In genomic region chr14:103739466-103739792, GRCh38 we compare ENCODE assay signal across 18 cellular contexts. TPM values are rescaled to one million over a fixed set of nuclear protein-coding genes. Genes with fewer than 3 reads are reported as not detected.
DNase-seq lines count a peak whose midpoint lies in the region; ATAC-seq and TF ChIP-seq lines count a peak whose summit lies in the region.
"Had no signal": no experiment of that assay in that cellular context is flagged by ENCODE, and none has a peak within 500 bp of the region (broad histone marks: within the 10 kb centered on the region; RNA-seq: fewer than 3 reads in every experiment).

No MANE protein-coding gene starts in this region.

- H3K4me1 ChIP-seq in cardiac muscle cell (ENCODE audit: low read depth) (no peaks in the 10 kb centered on the region), right cardiac atrium (ENCODE audit: control insufficient read depth, insufficient read depth, low read length) (peaks cover 3% of the 10 kb centered on the region), neuronal stem cell (ENCODE audit: control insufficient read depth in 2 of 2, insufficient read depth in 1 of 2, low read depth in 1 of 2, low read length in 2 of 2) (peaks cover 0 to 2% of the 10 kb centered on the region in 2 donors)
- H3K4me1 ChIP-seq: A549 had no signal

- WGBS in right cardiac atrium, result 88% methylated on average over 6 of the region's 6 CpGs
- no CpG with 5 or more reads among the region's 6 CpGs for WGBS in neuronal stem cell (ENCODE audit: extremely low coverage in 2 of 2, insufficient read length in 2 of 2, insufficient replicate concordance in 1 of 2), 2 donors

- H3K4me3 ChIP-seq in cardiac muscle cell (no peak overlapping the region), right cardiac atrium (ENCODE audit: low read length) (no peak overlapping the region), dorsolateral prefrontal cortex (peak overlapping the region in 1 of 59 donors; percentile 11), neuronal stem cell (ENCODE audit: low read length in 2 of 2) (no peak overlapping the region)
- H3K4me3 ChIP-seq: A549, K562 had no signal

- H3K27ac ChIP-seq in cardiac muscle cell (peak overlapping the region; percentile 27), right cardiac atrium (ENCODE audit: low read length) (no peak overlapping the region), dorsolateral prefrontal cortex (peak overlapping the region in 52 of 59 donors; percentile 6 to 91 (median 66)), neuronal stem cell (replicated peaks; ENCODE audit: low read length) (no peak overlapping the region)
- H3K27ac ChIP-seq: A549 had no signal

- peak overlapping the region; percentile 14 for H2BK5ac ChIP-seq in neuronal stem cell (ENCODE audit: low read length)

- H3K23ac ChIP-seq in neuronal stem cell (ENCODE audit: low read depth, low read length, poor library complexity), result no peak overlapping the region

- no peak for DNase-seq in cardiac muscle cell (ENCODE audit: low read depth in 1 of 2, low spot score in 1 of 2)
- no peak for DNase-seq in right cardiac atrium
- DNase-seq in dorsolateral prefrontal cortex, result no peak
- DNase-seq in neuronal stem cell (ENCODE audit: low spot score), result no peak
- no peak for DNase-seq in cerebellum (ENCODE audit: low spot score)
- DNase-seq in T-helper 2 cell treated with Interferon-gamma antibody and Interleukin-4, amounts not matched to agents 5 μg/mL and 100 μg/mL, for 36 hours (ENCODE audit: low spot score), result no peak
- DNase-seq: CD4-positive, alpha-beta T cell; DMS153; GF-D8; GOT3; NCI-H1105 treated with DMSO at 0.1 percent for 48 hours; NCI-H1694; NCI-H2081 treated with DMSO at 0.1 percent for 48 hours; NCI-H774 had no signal

- ATAC-seq in right cardiac atrium, result no peak
- no peak for ATAC-seq in GM18907 (IDR thresholded peaks at IDR 0.05; ENCODE audit: unreplicated experiment)
- ATAC-seq: A549, K562, Right ventricle myocardium inferior had no signal

- H2AK5ac ChIP-seq in neuronal stem cell (ENCODE audit: low read depth, low read length), result no peak overlapping the region

- no peak overlapping the region for H2BK12ac ChIP-seq in neuronal stem cell (ENCODE audit: low read length)

- peaks cover 71% of the 10 kb centered on the region for H3K36me3 ChIP-seq in cardiac muscle cell
- peaks cover 7 to 8% of the 10 kb centered on the region in 2 donors for H3K36me3 ChIP-seq in neuronal stem cell (replicated peaks in 1 of 2; ENCODE audit: control insufficient read depth in 2 of 2, insufficient read depth in 2 of 2, low read length in 2 of 2)

- peaks cover 3% of the 10 kb centered on the region for H3K79me1 ChIP-seq in neuronal stem cell (ENCODE audit: low read depth, low read length)

- H2BK15ac ChIP-seq in neuronal stem cell (ENCODE audit: low read length), result no peak overlapping the region

- no peak overlapping the region for H3K4me2 ChIP-seq in neuronal stem cell (ENCODE audit: insufficient read depth, low read length, poor library complexity, severe bottlenecking)
- H3K4me2 ChIP-seq: A549 had no signal

- H3K4me3 Mint-ChIP-seq in T-helper 2 cell treated with Interferon-gamma antibody and Interleukin-4, amounts not matched to agents 5 μg/mL and 100 μg/mL, for 36 hours, result no peak overlapping the region
- H3K4me3 Mint-ChIP-seq: CD4-positive, alpha-beta T cell had no signal

- H2AFZ ChIP-seq in neuronal stem cell (ENCODE audit: low read length), result no peak overlapping the region

- peak overlapping the region; percentile 54 for H3K18ac ChIP-seq in neuronal stem cell (ENCODE audit: low read length)

- H3K27me3 ChIP-seq in cardiac muscle cell (no peaks in the 10 kb centered on the region), right cardiac atrium (ENCODE audit: control insufficient read depth, insufficient read depth) (no peaks in the 10 kb centered on the region), dorsolateral prefrontal cortex (no peaks in the 10 kb centered on the region), neuronal stem cell (ENCODE audit: control insufficient read depth in 3 of 3, insufficient read depth in 3 of 3, low read depth in 1 of 3, low read length in 3 of 3) (no peaks in the 10 kb centered on the region)

- no peak overlapping the region for H3K9ac ChIP-seq in neuronal stem cell (ENCODE audit: low read depth, low read length, poor library complexity)

- H3K9me3 Mint-ChIP-seq in T-helper 2 cell treated with Interferon-gamma antibody and Interleukin-4, amounts not matched to agents 5 μg/mL and 100 μg/mL, for 36 hours, result no peaks in the 10 kb centered on the region
- H3K9me3 Mint-ChIP-seq: CD4-positive, alpha-beta T cell had no signal

- H3K9me3 ChIP-seq in cardiac muscle cell (ENCODE audit: low read depth), result no peaks in the 10 kb centered on the region
- no peaks in the 10 kb centered on the region for H3K9me3 ChIP-seq in right cardiac atrium (ENCODE audit: control insufficient read depth, low read length)
- no peaks in the 10 kb centered on the region for H3K9me3 ChIP-seq in neuronal stem cell (replicated peaks in 1 of 2; ENCODE audit: control insufficient read depth in 2 of 2, insufficient read depth in 1 of 2, low read depth in 1 of 2, low read length in 2 of 2)
- H3K9me3 ChIP-seq: A549 had no signal

- no peak overlapping the region for H3K27ac Mint-ChIP-seq in T-helper 2 cell treated with Interferon-gamma antibody and Interleukin-4, amounts not matched to agents 5 μg/mL and 100 μg/mL, for 36 hours
- H3K27ac Mint-ChIP-seq: CD4-positive, alpha-beta T cell had no signal

- H2BK120ac ChIP-seq in neuronal stem cell (ENCODE audit: low read depth, low read length), result no peak overlapping the region

- no peaks in the 10 kb centered on the region for H3K27me3 Mint-ChIP-seq in T-helper 2 cell treated with Interferon-gamma antibody and Interleukin-4, amounts not matched to agents 5 μg/mL and 100 μg/mL, for 36 hours (ENCODE audit: low read depth)
- H3K27me3 Mint-ChIP-seq: CD4-positive, alpha-beta T cell had no signal

- TF ChIP-seq CTCF in cardiac muscle cell (IDR thresholded peaks at IDR 0.05; ENCODE audit: low read depth, low read length) (no peak), dorsolateral prefrontal cortex (IDR thresholded peaks at IDR 0.05 in 54 of 56, conservative IDR thresholded peaks at IDR 0.05 in 2 of 56; ENCODE audit: low read depth in 1 of 56, partially characterized antibody in 56 of 56) (no peak)

- no peaks in the 10 kb centered on the region for H3K36me3 Mint-ChIP-seq in T-helper 2 cell treated with Interferon-gamma antibody and Interleukin-4, amounts not matched to agents 5 μg/mL and 100 μg/mL, for 36 hours (ENCODE audit: low read depth)

- no peak overlapping the region for H4K8ac ChIP-seq in neuronal stem cell (ENCODE audit: low read depth, low read length)

- intact Hi-C loops in right cardiac atrium (cut with DNase I) (no loop called here), dorsolateral prefrontal cortex (cut with DNase I) (no loop called here)

- H4K91ac ChIP-seq in neuronal stem cell (ENCODE audit: low read depth, low read length, poor library complexity), result no peak overlapping the region

- H3K4ac ChIP-seq in neuronal stem cell (ENCODE audit: low read length), result no peak overlapping the region

- H3K14ac ChIP-seq in neuronal stem cell (ENCODE audit: low read length), result peak overlapping the region; percentile 85

- no peaks in the 10 kb centered on the region for H3K4me1 Mint-ChIP-seq in T-helper 2 cell treated with Interferon-gamma antibody and Interleukin-4, amounts not matched to agents 5 μg/mL and 100 μg/mL, for 36 hours (ENCODE audit: low read depth)

RNA-seq across cellular contexts. Expression of gene ZFYVE21, which starts 23.8 kb away (rescaled TPM):
- total RNA-seq in cardiac muscle cell, result 118 and 135 TPM in 2 replicates
- 120 and 127 TPM in 2 replicates for polyA plus RNA-seq in cardiac muscle cell
- 10 to 100 TPM; 42.0 to 61.0 (median 52.4) TPM for total RNA-seq in right cardiac atrium
- 66.8 TPM for polyA plus RNA-seq in right cardiac atrium
- 100 to 1,000 TPM in 87 of 120 experiments, 10 to 100 TPM in 33; 71.0 to 188 (median 111) TPM for total RNA-seq in dorsolateral prefrontal cortex
- polyA plus RNA-seq in neuronal stem cell (2013, experiment 1 of 2), result 34.8 TPM
- 32.9 TPM for polyA plus RNA-seq in neuronal stem cell (2013, experiment 2 of 2)
- total RNA-seq in cerebellum, result 44.4 TPM

RNA-seq across cellular contexts. Expression of gene XRCC3, which starts 24.2 kb away (rescaled TPM):
- total RNA-seq in cardiac muscle cell (19.1 and 27.5 TPM in 2 replicates), right cardiac atrium (1 to 10 TPM; 2.1 to 5.6 (median 2.4) TPM), dorsolateral prefrontal cortex (10 to 100 TPM in 58 of 120 experiments, 1 to 10 TPM in 62; 4.7 to 19.1 (median 9.9) TPM), cerebellum (10.3 TPM)
- polyA plus RNA-seq in cardiac muscle cell (12.1 and 15.8 TPM in 2 replicates), right cardiac atrium (2.2 TPM)
- 31.8 TPM for polyA plus RNA-seq in neuronal stem cell (2013, experiment 1 of 2)
- 33.0 TPM for polyA plus RNA-seq in neuronal stem cell (2013, experiment 2 of 2)

Comparison
In these comparisons a context has a peak if more than half of its experiments do, and no peak if none do; other contexts are left out.
1. H3K27ac ChIP-seq: peak in cardiac muscle cell (single experiment) and dorsolateral prefrontal cortex (52 of 59); none in right cardiac atrium (single experiment) and neuronal stem cell (single experiment).